In genomic region chr14:75578099-75578785, GRCh38 we compare ENCODE assay signal across 8 cellular contexts. TPM values are rescaled to one million over a fixed set of nuclear protein-coding genes. Genes with fewer than 3 reads are reported as not detected.
DNase-seq lines count a peak whose midpoint lies in the region; ATAC-seq and TF ChIP-seq lines count a peak whose summit lies in the region.

FLVCR2 (plus strand) TSS chr14:75578620; CDS start chr14:75578973, 353 bp downstream.

- peak within 1 kb of the TSS; percentile 58 to 85 for H3K4me3 ChIP-seq in Panc1 (ENCODE audit: low read depth in 2 of 2, low read length in 2 of 2)
- H3K4me3 ChIP-seq in gastroesophageal sphincter: peak within 1 kb of the TSS; percentile 35 to 67
- peak within 1 kb of the TSS; percentile 57 for H3K4me3 ChIP-seq in neural progenitor cell
- H3K4me3 ChIP-seq in thoracic aorta: peak within 1 kb of the TSS; percentile 74

- no peak within 1 kb of the TSS for H3K4me3 Mint-ChIP-seq in neural progenitor cell

- peak within 1 kb of the TSS; percentile 96 for H2AFZ ChIP-seq in neural progenitor cell (replicated peaks)

- H4K20me1 ChIP-seq in neural progenitor cell (ENCODE audit: low read depth): no peaks in the 10 kb centered on the region

- CTCF ChIA-PET in Panc1 (lab: Charles Lee): interaction anchor here (0.9 to 4.3 kb wide), 4 partner anchors 17 to 79 kb away, joined by 3 to 22 read pairs (median 12); no protein-coding TSS in a partner anchor

- DNase-seq in NCI-H82 (lab: John Stamatoyannopoulos, UW) (peak; percentile 55), NCI-H82 treated with DMSO at 0.1 percent for 48 hours (lab: John Stamatoyannopoulos, UW; ENCODE audit: unreplicated experiment) (no peak), Panc1 (ENCODE audit: low read depth, low spot score) (no peak), neural progenitor cell (ENCODE audit: low spot score) (peak; percentile 84), thoracic aorta (ENCODE audit: low spot score) (peak; percentile 18)
- DNase-seq in activated naive CD4-positive, alpha-beta T cell treated with Interleukin-2 at 50 U/mL for 16 hours: peak; percentile 74

- H3F3A ChIP-seq in neural progenitor cell (ENCODE audit: low read depth): peaks cover 17% of the 10 kb centered on the region

- H3K9me3 ChIP-seq in Panc1 (ENCODE audit: control insufficient read depth, insufficient read depth, low read depth, low read length) (no peaks in the 10 kb centered on the region), gastroesophageal sphincter (no peaks in the 10 kb centered on the region), neural progenitor cell (ENCODE audit: low read depth) (no peaks in the 10 kb centered on the region), thoracic aorta (no peaks in the 10 kb centered on the region)

- H3K4me1 Mint-ChIP-seq in neural progenitor cell: peaks cover 15% of the 10 kb centered on the region

- H3K36me3 ChIP-seq in Panc1 (ENCODE audit: control insufficient read depth, insufficient read depth, low read length) (no peaks in the 10 kb centered on the region), gastroesophageal sphincter (no peaks in the 10 kb centered on the region), neural progenitor cell (no peaks in the 10 kb centered on the region), thoracic aorta (no peaks in the 10 kb centered on the region)

- peak within 1 kb of the TSS; percentile 92 for H3K4me2 ChIP-seq in neural progenitor cell

- BruUV-seq in Panc1 (replicated peaks; lab: Mats Ljungman, UMichigan): no TSS peak

- in situ Hi-C loops in Panc1 (cut with HindIII; ENCODE audit: low pct_unique_long_range_greater_than_20kb, low sequenced_read_pairs): no loop called here

- WGBS in gastroesophageal sphincter (ENCODE audit: low coverage in 1 of 2), 2 donors: 0% methylated on average over 17 of the region's 49 CpGs; no CpG with 5 or more reads in 1 of the 2 donors

- H3K36me3 Mint-ChIP-seq in neural progenitor cell: no peaks in the 10 kb centered on the region

- TF ChIP-seq CTCF in Panc1 (IDR thresholded peaks at IDR 0.05) (no peak), gastroesophageal sphincter (IDR thresholded peaks at IDR 0.05) (no peak), neural progenitor cell (IDR thresholded peaks at IDR 0.05) (no peak), thoracic aorta (IDR thresholded peaks at IDR 0.05) (no peak)

- TF ChIP-seq EP300 in gastroesophageal sphincter (IDR thresholded peaks at IDR 0.05): no peak

- peaks cover 5% of the 10 kb centered on the region for H3K27me3 Mint-ChIP-seq in neural progenitor cell (ENCODE audit: insufficient read depth, low read depth)

- no peak within 1 kb of the TSS for H3K9ac ChIP-seq in neural progenitor cell

- H3K4me1 ChIP-seq in Panc1 (ENCODE audit: control insufficient read depth, insufficient read depth, low read length) (peaks cover 5% of the 10 kb centered on the region; the same call in 1 of the 2 replicates), gastroesophageal sphincter (peaks cover 0 to 32% (median 19%) of the 10 kb centered on the region in 3 donors), neural progenitor cell (no peaks in the 10 kb centered on the region), thoracic aorta (ENCODE audit: control insufficient read depth in 1 of 2, low read depth in 2 of 2) (peaks cover 4 to 18% of the 10 kb centered on the region in 2 donors)

- TF ChIP-seq POLR2A in gastroesophageal sphincter (IDR thresholded peaks at IDR 0.05): peak; percentile 23 to 25

- H3K79me2 ChIP-seq in neural progenitor cell (ENCODE audit: low read depth): no peaks in the 10 kb centered on the region

- peak within 1 kb of the TSS; percentile 93 for H3K27ac Mint-ChIP-seq in neural progenitor cell

- peak within 1 kb of the TSS; percentile 59 for H3K27ac ChIP-seq in Panc1 (ENCODE audit: low read length)
- H3K27ac ChIP-seq in gastroesophageal sphincter: peak within 1 kb of the TSS; percentile 73 to 90 (median 88)
- no peak within 1 kb of the TSS for H3K27ac ChIP-seq in neural progenitor cell
- H3K27ac ChIP-seq in thoracic aorta: peak within 1 kb of the TSS; percentile 44 to 73

- H3K27me3 ChIP-seq in Panc1 (ENCODE audit: control insufficient read depth, insufficient read depth, low read length) (no peaks in the 10 kb centered on the region), gastroesophageal sphincter (no peaks in the 10 kb centered on the region), neural progenitor cell (peaks cover 10% of the 10 kb centered on the region), thoracic aorta (replicated peaks; ENCODE audit: insufficient read depth) (no peaks in the 10 kb centered on the region)

- ATAC-seq in HG03159 (IDR thresholded peaks at IDR 0.05; ENCODE audit: unreplicated experiment) (peak; percentile 41), Panc1 (peak; percentile 77), gastroesophageal sphincter (peak; percentile 82), thoracic aorta (ENCODE audit: insufficient number of reproducible peaks, low FRiP score, low read depth) (peak; percentile 53)

- peaks cover 2% of the 10 kb centered on the region for H3K9me3 Mint-ChIP-seq in neural progenitor cell

- POLR2A ChIA-PET in Panc1 (lab: Charles Lee): interaction anchor here (0.9 kb wide), 1 partner anchor 72 kb away, joined by 3 read pairs; no protein-coding TSS in a partner anchor

- intact Hi-C loops in Panc1 (cut with micrococcal nuclease; ENCODE audit: unreplicated experiment): loop anchor here (2.0 kb wide), 1 partner anchor 77 kb away; no protein-coding TSS in a partner anchor

RNA-seq across cellular contexts. Expression of gene FLVCR2, which starts in this region (rescaled TPM):
- total RNA-seq in Panc1 (2021; ENCODE audit: unreplicated experiment) (9.7 TPM), gastroesophageal sphincter (1 to 10 TPM; 1.9 to 5.8 (median 4.1) TPM), neural progenitor cell (ENCODE audit: low replicate concordance) (1.7 and 2.8 TPM in 2 replicates), thoracic aorta (1 to 10 TPM; 6.2 to 8.3 TPM)
- 12.7 TPM for polyA plus RNA-seq in Panc1 (2012; ENCODE audit: insufficient read length)

Comparison
In these comparisons a context has a peak if more than half of its experiments do, and no peak if none do; other contexts are left out.
1. DNase-seq: peak in NCI-H82 (single experiment), activated naive CD4-positive, alpha-beta T cell treated with Interleukin-2 at 50 U/mL for 16 hours (single experiment), neural progenitor cell (single experiment) and thoracic aorta (single experiment); none in NCI-H82 treated with DMSO at 0.1 percent for 48 hours (single experiment) and Panc1 (single experiment).
2. Peak in every context shown above with its lines, with median percentiles within 50 percentile points of each other: ATAC-seq and H3K4me3 ChIP-seq.